In genomic region chr12:52526511-52526951, GRCh38 we compare ENCODE assay signal across 24 cellular contexts. TPM values are rescaled to one million over a fixed set of nuclear protein-coding genes. Genes with fewer than 3 reads are reported as not detected.
DNase-seq lines count a peak whose midpoint lies in the region; ATAC-seq lines count a peak whose summit lies in the region.
"Had no signal": no experiment of that assay in that cellular context is flagged by ENCODE, and none has a peak within 500 bp of the region (broad histone marks: within the 10 kb centered on the region; RNA-seq: fewer than 3 reads in every experiment).

No MANE protein-coding gene starts in this region.

- ATAC-seq in stimulated activated naive CD8-positive, alpha-beta T cell treated with anti-CD3 and anti-CD28 coated beads, Interleukin-15, amount 100 ng/mL, for 72 hours = peak; percentile 31
- ATAC-seq in stimulated activated naive CD8-positive, alpha-beta T cell treated with anti-CD3 and anti-CD28 coated beads, Interleukin-15, Interleukin-2, amounts not matched to agents 100 U/mL and 50 U/mL, for 24 hours = no peak
- peak; percentile 90 for ATAC-seq in central memory CD8-positive, alpha-beta T cell (replicated peaks; ENCODE audit: extremely low read depth, poor library complexity, severe bottlenecking)
- no peak for ATAC-seq in GM19035 (IDR thresholded peaks at IDR 0.05; ENCODE audit: unreplicated experiment)
- ATAC-seq: WTC11 had no signal

- H3K4me3 ChIP-seq in effector memory CD4-positive, alpha-beta T cell (ENCODE audit: insufficient read depth, low read depth, low read length, poor library complexity, severe bottlenecking) = no peak overlapping the region

- peak in 1 of 2 donors; percentile 7 for DNase-seq in stimulated activated naive CD8-positive, alpha-beta T cell treated with anti-CD3 and anti-CD28 coated beads, Interleukin-15, amount 100 ng/mL, for 72 hours
- no peak for DNase-seq in stimulated activated naive CD8-positive, alpha-beta T cell treated with anti-CD3 and anti-CD28 coated beads, Interleukin-15, Interleukin-2, amounts not matched to agents 100 U/mL and 50 U/mL, for 24 hours
- DNase-seq in central memory CD8-positive, alpha-beta T cell (ENCODE audit: low spot score in 2 of 2) = no peak
- peak; percentile 88 for DNase-seq in mesenteric fat pad (ENCODE audit: low spot score)
- DNase-seq in NCI-H128 (lab: John Stamatoyannopoulos, UW; ENCODE audit: unreplicated experiment) = no peak
- no peak for DNase-seq in effector memory CD4-positive, alpha-beta T cell
- DNase-seq in LoVo (ENCODE audit: low spot score) = no peak
- DNase-seq: activated naive CD4-positive, alpha-beta T cell treated with anti-CD3 and anti-CD28 coated beads, Interleukin-2, amount 10 ng/mL, durations not matched to agents 7 days and 5 days; activated T-cell treated with anti-CD3 and anti-CD28 coated beads, Interleukin-2, amount 50 U/mL, for 1 hour; BE2C; COR-L47; glutamatergic neuron; Kasumi-1; mesenchymal stem cell; NCI-H1105 treated with DMSO at 0.1 percent for 48 hours; NCI-H2081; NCI-H82; nucleus accumbens; Right ventricle myocardium superior; small intestine; stimulated activated CD4-positive, alpha-beta T cell treated with anti-CD3 and anti-CD28 coated beads, Interleukin-1b, Interleukin-23, amount 100 ng/mL, for 48 hours had no signal

- peaks cover 13% of the 10 kb centered on the region for H3K27me3 Mint-ChIP-seq in stimulated activated naive CD8-positive, alpha-beta T cell treated with anti-CD3 and anti-CD28 coated beads, Interleukin-15, amount 100 ng/mL, for 72 hours
- no peaks in the 10 kb centered on the region for H3K27me3 Mint-ChIP-seq in central memory CD8-positive, alpha-beta T cell

- no peak overlapping the region for H3K4me3 Mint-ChIP-seq in stimulated activated naive CD8-positive, alpha-beta T cell treated with anti-CD3 and anti-CD28 coated beads, Interleukin-15, amount 100 ng/mL, for 72 hours
- H3K4me3 Mint-ChIP-seq in central memory CD8-positive, alpha-beta T cell = peak overlapping the region; percentile 52
- H3K4me3 Mint-ChIP-seq: activated naive CD4-positive, alpha-beta T cell treated with anti-CD3 and anti-CD28 coated beads, Interleukin-2, amount 10 ng/mL, durations not matched to agents 7 days and 5 days; WTC11 had no signal

- peaks cover 5% of the 10 kb centered on the region for H3K4me1 Mint-ChIP-seq in stimulated activated naive CD8-positive, alpha-beta T cell treated with anti-CD3 and anti-CD28 coated beads, Interleukin-15, amount 100 ng/mL, for 72 hours
- H3K4me1 Mint-ChIP-seq in central memory CD8-positive, alpha-beta T cell = peaks cover 14% of the 10 kb centered on the region

- no peaks in the 10 kb centered on the region for H3K9me3 ChIP-seq in effector memory CD4-positive, alpha-beta T cell (ENCODE audit: control insufficient read depth, low read length)
- H3K9me3 ChIP-seq: BE2C had no signal

- no peaks in the 10 kb centered on the region for H3K36me3 ChIP-seq in effector memory CD4-positive, alpha-beta T cell (ENCODE audit: control insufficient read depth, insufficient read depth, low read length)
- H3K36me3 ChIP-seq: BE2C had no signal

- H3K27ac ChIP-seq in effector memory CD4-positive, alpha-beta T cell (ENCODE audit: insufficient read depth, low read length, poor library complexity, severe bottlenecking) = no peak overlapping the region

- peak overlapping the region in 1 of 2 donors; percentile 57 for H3K27ac Mint-ChIP-seq in stimulated activated naive CD8-positive, alpha-beta T cell treated with anti-CD3 and anti-CD28 coated beads, Interleukin-15, amount 100 ng/mL, for 72 hours
- no peak overlapping the region for H3K27ac Mint-ChIP-seq in central memory CD8-positive, alpha-beta T cell (ENCODE audit: low read depth)
- H3K27ac Mint-ChIP-seq: activated naive CD4-positive, alpha-beta T cell treated with anti-CD3 and anti-CD28 coated beads, Interleukin-2, amount 10 ng/mL, durations not matched to agents 7 days and 5 days; WTC11 had no signal

- H3K36me3 Mint-ChIP-seq in central memory CD8-positive, alpha-beta T cell (ENCODE audit: insufficient read depth) = no peaks in the 10 kb centered on the region
- H3K36me3 Mint-ChIP-seq: activated naive CD4-positive, alpha-beta T cell treated with anti-CD3 and anti-CD28 coated beads, Interleukin-2, amount 10 ng/mL, durations not matched to agents 7 days and 5 days; WTC11 had no signal

- no peaks in the 10 kb centered on the region for H3K27me3 ChIP-seq in effector memory CD4-positive, alpha-beta T cell (replicated peaks; ENCODE audit: control insufficient read depth, insufficient read depth, low read length, poor library complexity, severe bottlenecking)

- no peaks in the 10 kb centered on the region for H3K4me1 ChIP-seq in effector memory CD4-positive, alpha-beta T cell (ENCODE audit: control insufficient read depth, insufficient read depth, low read length, poor library complexity, severe bottlenecking)
- H3K4me1 ChIP-seq: BE2C had no signal

- H3K9me3 Mint-ChIP-seq in stimulated activated naive CD8-positive, alpha-beta T cell treated with anti-CD3 and anti-CD28 coated beads, Interleukin-15, amount 100 ng/mL, for 72 hours = no peaks in the 10 kb centered on the region
- H3K9me3 Mint-ChIP-seq in central memory CD8-positive, alpha-beta T cell = no peaks in the 10 kb centered on the region
- H3K9me3 Mint-ChIP-seq: activated naive CD4-positive, alpha-beta T cell treated with anti-CD3 and anti-CD28 coated beads, Interleukin-2, amount 10 ng/mL, durations not matched to agents 7 days and 5 days; WTC11 had no signal

RNA-seq across cellular contexts. Expression of gene KRT5, which starts 6.3 kb away (rescaled TPM):
- total RNA-seq in mesenteric fat pad = 3.0 TPM
- total RNA-seq: Right ventricle myocardium superior, WTC11 had no signal

RNA-seq across cellular contexts. Expression of gene KRT71, which starts 26.4 kb away (rescaled TPM):
- total RNA-seq in mesenteric fat pad = not detected
- total RNA-seq: myocyte, Right ventricle myocardium superior, WTC11 had no signal

RNA-seq across cellular contexts. Expression of gene KRT6A, which starts 33.5 kb away (rescaled TPM):
- total RNA-seq in mesenteric fat pad = not detected
- total RNA-seq: myocyte, Right ventricle myocardium superior, WTC11 had no signal

RNA-seq across cellular contexts. Expression of gene KRT74, which starts 47.1 kb away (rescaled TPM):
- total RNA-seq in mesenteric fat pad = not detected
- total RNA-seq: myocyte, Right ventricle myocardium superior, WTC11 had no signal

RNA-seq across cellular contexts. Expression of gene KRT6C, which starts 52.9 kb away (rescaled TPM):
- total RNA-seq in mesenteric fat pad = not detected
- total RNA-seq: myocyte, Right ventricle myocardium superior, WTC11 had no signal

Comparison
In these comparisons a context has a peak if more than half of its experiments do, and no peak if none do; other contexts are left out.
1. ATAC-seq: peak in stimulated activated naive CD8-positive, alpha-beta T cell treated with anti-CD3 and anti-CD28 coated beads, Interleukin-15, amount 100 ng/mL, for 72 hours (single experiment) and central memory CD8-positive, alpha-beta T cell (single experiment); none in stimulated activated naive CD8-positive, alpha-beta T cell treated with anti-CD3 and anti-CD28 coated beads, Interleukin-15, Interleukin-2, amounts not matched to agents 100 U/mL and 50 U/mL, for 24 hours (single experiment) and GM19035 (single experiment).